ENCODE assay signal across 35 cellular contexts in the genomic region with DNA sequence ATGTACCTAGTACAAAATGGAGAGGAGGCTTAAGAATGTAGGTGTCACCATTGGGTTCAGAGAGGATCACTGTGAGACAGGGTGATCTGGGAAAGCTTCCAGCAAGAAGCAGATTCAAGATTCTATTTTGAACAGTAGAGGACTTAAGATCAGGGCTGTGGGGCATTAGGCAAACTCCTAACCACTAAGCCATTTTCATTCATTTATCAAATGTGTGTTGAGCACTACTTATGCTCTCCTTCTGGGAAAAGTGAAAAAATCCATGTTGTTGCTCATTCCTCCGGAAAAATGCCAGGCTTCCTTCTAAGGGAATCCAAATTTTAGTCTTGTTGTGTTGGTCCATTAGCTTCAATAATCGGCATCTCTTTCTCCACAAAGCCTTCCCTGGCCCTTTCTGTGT.
"Had no signal": no experiment of that assay in that cellular context is flagged by ENCODE, and none has a peak within 500 bp of the region (broad histone marks: within the 10 kb centered on the region; RNA-seq: fewer than 3 reads in every experiment).

No MANE protein-coding gene starts in this region.

- H3K27me3 Mint-ChIP-seq: activated B cell treated with CpG ODN at 0.5 μM for 24 hours; activated CD4-positive, alpha-beta T cell treated with anti-CD3 and anti-CD28 coated beads, Interleukin-2, amount 10 ng/mL, durations not matched to agents 24 days and 14 days; activated CD8-positive, alpha-beta memory T cell treated with anti-CD3 and anti-CD28 coated beads, Interleukin-2, amount 10 ng/mL, durations not matched to agents 7 days and 5 days; activated naive CD4-positive, alpha-beta T cell treated with anti-CD3 and anti-CD28 coated beads, Interleukin-2, amount 10 ng/mL, durations not matched to agents 7 days and 5 days had no signal

- ATAC-seq: activated CD8-positive, alpha-beta memory T cell treated with anti-CD3 and anti-CD28 coated beads, Interleukin-2, amount 10 ng/mL, durations not matched to agents 7 days and 5 days; activated CD8-positive, alpha-beta T cell treated with anti-CD3 and anti-CD28 coated beads for 36 hours; activated naive CD8-positive, alpha-beta T cell treated with anti-CD3 and anti-CD28 coated beads, Interleukin-2, amount 50 U/mL, for 24 hours had no signal

- H3K36me3 Mint-ChIP-seq: activated CD4-positive, alpha-beta memory T cell treated with anti-CD3 and anti-CD28 coated beads for 36 hours; activated CD8-positive, alpha-beta memory T cell treated with anti-CD3 and anti-CD28 coated beads, Interleukin-2, amount 10 ng/mL, durations not matched to agents 7 days and 5 days; activated naive CD4-positive, alpha-beta T cell treated with anti-CD3 and anti-CD28 coated beads, Interleukin-2, amount 10 ng/mL, durations not matched to agents 7 days and 5 days; activated naive CD4-positive, alpha-beta T cell treated with anti-CD3 and anti-CD28 coated beads, Interleukin-2, amount 50 U/mL, for 24 hours; activated naive CD8-positive, alpha-beta T cell; activated naive CD8-positive, alpha-beta T cell treated with anti-CD3 and anti-CD28 coated beads, Interleukin-2, amount 10 ng/mL, durations not matched to agents 7 days and 5 days; brain had no signal

- H3K4me3 ChIP-seq: cardiac muscle cell had no signal

- DNase-seq: activated B cell treated with CpG ODN at 0.5 μM for 24 hours; activated CD4-positive, alpha-beta memory T cell treated with anti-CD3 and anti-CD28 coated beads for 36 hours; activated CD4-positive, alpha-beta T cell treated with anti-CD3 and anti-CD28 coated beads for 4 hours; activated CD4-positive, alpha-beta T cell treated with anti-CD3 and anti-CD28 coated beads, Interleukin-2, amount 10 ng/mL, durations not matched to agents 24 days and 14 days; activated CD4-positive, alpha-beta T cell treated with anti-CD3 and anti-CD28 coated beads, Interleukin-2, amount 50 U/mL, for 1 hour; activated CD4-positive, alpha-beta T cell treated with anti-CD3 and anti-CD28 coated beads, Interleukin-2, amount 50 U/mL, for 4 hours; activated CD4-positive, CD25-positive, alpha-beta regulatory T cell treated with anti-CD3 and anti-CD28 coated beads, Interleukin-2, amount 50 U/mL, for 72 hours; activated CD8-positive, alpha-beta memory T cell treated with anti-CD3 and anti-CD28 coated beads for 24 hours; activated CD8-positive, alpha-beta memory T cell treated with anti-CD3 and anti-CD28 coated beads, Interleukin-2, amount 10 ng/mL, durations not matched to agents 7 days and 5 days; activated CD8-positive, alpha-beta memory T cell treated with anti-CD3 and anti-CD28 coated beads, Interleukin-2, amount 50 U/mL, for 48 hours; activated CD8-positive, alpha-beta T cell treated with anti-CD3 and anti-CD28 coated beads for 36 hours; activated effector memory CD4-positive, alpha-beta T cell treated with Interleukin-2 at 50 U/mL for 16 hours; activated gamma-delta T cell; activated naive CD4-positive, alpha-beta T cell treated with anti-CD3 and anti-CD28 coated beads, Interleukin-2, amount 10 ng/mL, durations not matched to agents 7 days and 5 days; activated naive CD4-positive, alpha-beta T cell treated with Interleukin-2 at 50 U/mL for 16 hours; activated naive CD8-positive, alpha-beta T cell treated with anti-CD3 and anti-CD28 coated beads, Interleukin-2, amount 10 ng/mL, durations not matched to agents 7 days and 5 days; activated naive CD8-positive, alpha-beta T cell treated with anti-CD3 and anti-CD28 coated beads, Interleukin-2, amount 50 U/mL, for 24 hours; activated T-cell treated with anti-CD3 and anti-CD28 coated beads, Interleukin-2, amount 50 U/mL, for 24 hours; activated T-cell treated with anti-CD3 and anti-CD28 coated beads, Interleukin-2, amount 50 U/mL, for 48 hours; amniotic stem cell; aorta; caudate nucleus; cerebellar nuclear complex; T-helper 1 cell; T-helper 2 cell; T-helper 9 cell had no signal

- H3K36me3 ChIP-seq: cardiac muscle cell had no signal

- H3K27ac Mint-ChIP-seq: activated B cell treated with CpG ODN at 0.5 μM for 24 hours; activated CD4-positive, alpha-beta memory T cell treated with anti-CD3 and anti-CD28 coated beads for 36 hours; activated CD4-positive, alpha-beta T cell treated with anti-CD3 and anti-CD28 coated beads, Interleukin-2, amount 10 ng/mL, durations not matched to agents 24 days and 14 days; activated CD8-positive, alpha-beta memory T cell treated with anti-CD3 and anti-CD28 coated beads, Interleukin-2, amount 10 ng/mL, durations not matched to agents 7 days and 5 days; activated CD8-positive, alpha-beta T cell treated with anti-CD3 and anti-CD28 coated beads for 36 hours; activated naive CD4-positive, alpha-beta T cell treated with anti-CD3 and anti-CD28 coated beads, Interleukin-2, amount 10 ng/mL, durations not matched to agents 7 days and 5 days; activated naive CD4-positive, alpha-beta T cell treated with anti-CD3 and anti-CD28 coated beads, Interleukin-2, amount 50 U/mL, for 24 hours; activated naive CD8-positive, alpha-beta T cell; activated naive CD8-positive, alpha-beta T cell treated with anti-CD3 and anti-CD28 coated beads, Interleukin-2, amount 10 ng/mL, durations not matched to agents 7 days and 5 days; activated naive CD8-positive, alpha-beta T cell treated with anti-CD3 and anti-CD28 coated beads, Interleukin-2, amount 50 U/mL, for 24 hours; activated T-cell treated with anti-CD3 and anti-CD28 coated beads, Interleukin-2, amount 50 U/mL, for 24 hours; activated T-helper 2 cell treated with anti-CD3 and anti-CD28 coated beads, Interferon-gamma antibody, Interleukin-2, Interleukin-4, amounts not matched to agents 10 μg/mL and 5 μg/mL and 100 μg/mL, durations not matched to agents 14 hours and 24 hours and 36 hours; brain; T-helper 1 cell treated with Interleukin-12 subunit alpha and Interleukin-12 subunit beta and Interleukin-4 antibody, amounts not matched to agents 30 μg/mL and 1 μg/mL, for 36 hours; T-helper 2 cell treated with Interferon-gamma antibody and Interleukin-4, amounts not matched to agents 5 μg/mL and 100 μg/mL, for 36 hours had no signal

- H3K27ac ChIP-seq: cardiac muscle cell, VCaP had no signal

- H3K9me3 Mint-ChIP-seq: activated B cell treated with CpG ODN at 0.5 μM for 24 hours; activated CD4-positive, alpha-beta memory T cell treated with anti-CD3 and anti-CD28 coated beads for 36 hours; activated CD4-positive, alpha-beta T cell treated with anti-CD3 and anti-CD28 coated beads, Interleukin-2, amount 10 ng/mL, durations not matched to agents 24 days and 14 days; activated CD8-positive, alpha-beta T cell treated with anti-CD3 and anti-CD28 coated beads for 36 hours; activated naive CD4-positive, alpha-beta T cell treated with anti-CD3 and anti-CD28 coated beads, Interleukin-2, amount 10 ng/mL, durations not matched to agents 7 days and 5 days; activated naive CD4-positive, alpha-beta T cell treated with anti-CD3 and anti-CD28 coated beads, Interleukin-2, amount 50 U/mL, for 24 hours; activated naive CD8-positive, alpha-beta T cell treated with anti-CD3 and anti-CD28 coated beads, Interleukin-2, amount 10 ng/mL, durations not matched to agents 7 days and 5 days; activated naive CD8-positive, alpha-beta T cell treated with anti-CD3 and anti-CD28 coated beads, Interleukin-2, amount 50 U/mL, for 24 hours; activated T-cell treated with anti-CD3 and anti-CD28 coated beads, Interleukin-2, amount 50 U/mL, for 24 hours; activated T-helper 2 cell treated with anti-CD3 and anti-CD28 coated beads, Interferon-gamma antibody, Interleukin-2, Interleukin-4, amounts not matched to agents 10 μg/mL and 5 μg/mL and 100 μg/mL, durations not matched to agents 14 hours and 24 hours and 36 hours; central memory CD8-positive, alpha-beta T cell; T-helper 1 cell treated with Interleukin-12 subunit alpha and Interleukin-12 subunit beta and Interleukin-4 antibody, amounts not matched to agents 30 μg/mL and 1 μg/mL, for 36 hours; T-helper 2 cell treated with Interferon-gamma antibody and Interleukin-4, amounts not matched to agents 5 μg/mL and 100 μg/mL, for 36 hours had no signal

- H3K4me1 Mint-ChIP-seq: activated B cell treated with CpG ODN at 0.5 μM for 24 hours; activated CD4-positive, alpha-beta T cell treated with anti-CD3 and anti-CD28 coated beads, Interleukin-2, amount 10 ng/mL, durations not matched to agents 24 days and 14 days; activated CD8-positive, alpha-beta memory T cell treated with anti-CD3 and anti-CD28 coated beads, Interleukin-2, amount 10 ng/mL, durations not matched to agents 7 days and 5 days; activated naive CD4-positive, alpha-beta T cell treated with anti-CD3 and anti-CD28 coated beads, Interleukin-2, amount 10 ng/mL, durations not matched to agents 7 days and 5 days; activated naive CD4-positive, alpha-beta T cell treated with anti-CD3 and anti-CD28 coated beads, Interleukin-2, amount 50 U/mL, for 24 hours; activated naive CD8-positive, alpha-beta T cell treated with anti-CD3 and anti-CD28 coated beads, Interleukin-2, amount 10 ng/mL, durations not matched to agents 7 days and 5 days; activated naive CD8-positive, alpha-beta T cell treated with anti-CD3 and anti-CD28 coated beads, Interleukin-2, amount 50 U/mL, for 24 hours; central memory CD8-positive, alpha-beta T cell had no signal

- H3K4me3 Mint-ChIP-seq: activated B cell treated with CpG ODN at 0.5 μM for 24 hours; activated CD4-positive, alpha-beta memory T cell treated with anti-CD3 and anti-CD28 coated beads for 36 hours; activated CD4-positive, alpha-beta T cell treated with anti-CD3 and anti-CD28 coated beads, Interleukin-2, amount 10 ng/mL, durations not matched to agents 24 days and 14 days; activated CD8-positive, alpha-beta memory T cell treated with anti-CD3 and anti-CD28 coated beads, Interleukin-2, amount 10 ng/mL, durations not matched to agents 7 days and 5 days; activated CD8-positive, alpha-beta T cell treated with anti-CD3 and anti-CD28 coated beads for 36 hours; activated naive CD4-positive, alpha-beta T cell treated with anti-CD3 and anti-CD28 coated beads, Interleukin-2, amount 10 ng/mL, durations not matched to agents 7 days and 5 days; activated naive CD4-positive, alpha-beta T cell treated with anti-CD3 and anti-CD28 coated beads, Interleukin-2, amount 50 U/mL, for 24 hours; activated naive CD8-positive, alpha-beta T cell; activated naive CD8-positive, alpha-beta T cell treated with anti-CD3 and anti-CD28 coated beads, Interleukin-2, amount 10 ng/mL, durations not matched to agents 7 days and 5 days; activated naive CD8-positive, alpha-beta T cell treated with anti-CD3 and anti-CD28 coated beads, Interleukin-2, amount 50 U/mL, for 24 hours; activated T-cell treated with anti-CD3 and anti-CD28 coated beads, Interleukin-2, amount 50 U/mL, for 24 hours; brain; central memory CD8-positive, alpha-beta T cell; T-helper 1 cell treated with Interleukin-12 subunit alpha and Interleukin-12 subunit beta and Interleukin-4 antibody, amounts not matched to agents 30 μg/mL and 1 μg/mL, for 36 hours; T-helper 2 cell treated with Interferon-gamma antibody and Interleukin-4, amounts not matched to agents 5 μg/mL and 100 μg/mL, for 36 hours had no signal
